Comparison of ENCODE assay signal across 7 cellular contexts in the genomic region with DNA sequence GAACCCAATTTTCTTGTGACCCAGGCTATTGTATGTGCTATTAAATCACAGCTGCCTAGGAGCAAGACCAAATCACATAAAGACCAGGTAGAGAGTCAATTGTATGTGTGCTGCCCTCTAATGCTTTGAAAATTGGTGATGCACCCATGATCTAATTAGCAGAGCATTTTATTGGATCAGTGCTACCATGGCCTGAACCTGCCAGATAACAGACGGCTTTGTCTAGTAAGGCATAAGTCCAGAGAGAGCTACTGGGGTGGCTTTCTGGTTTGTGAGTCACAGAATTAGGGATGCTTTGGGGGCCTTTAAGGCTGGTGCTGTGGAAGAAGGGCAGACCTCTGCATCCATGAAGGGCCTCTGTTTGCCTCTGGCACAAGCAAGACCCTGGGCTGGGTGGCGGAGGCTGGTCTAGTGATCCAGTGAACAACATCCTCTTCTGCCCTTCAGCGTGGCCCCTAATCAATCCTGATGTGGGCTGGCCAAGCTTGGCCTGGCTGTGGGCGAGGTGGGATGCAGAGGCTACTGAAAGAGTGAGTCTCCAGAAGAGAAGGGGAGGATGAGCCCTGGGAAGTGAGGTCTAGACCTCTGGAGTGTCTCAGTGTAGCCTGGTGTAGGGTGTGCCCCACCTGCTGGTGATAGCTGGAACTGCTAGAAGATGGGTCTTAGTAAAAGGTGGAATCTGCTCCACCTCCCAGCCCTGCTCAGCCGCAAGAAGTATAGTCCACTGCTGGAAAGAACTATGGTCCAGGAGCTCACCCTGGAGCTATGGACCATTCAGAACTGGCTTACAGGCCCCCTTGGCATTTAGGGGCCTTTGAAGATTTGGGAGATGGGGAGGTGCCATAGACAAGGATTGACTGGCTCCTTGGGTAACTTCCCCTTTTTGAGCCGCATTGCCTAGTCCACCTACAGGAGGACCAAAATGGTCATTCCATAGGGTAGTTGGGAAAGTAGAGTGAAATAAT. TPM values are rescaled to one million over a fixed set of nuclear protein-coding genes. Genes with fewer than 3 reads are reported as not detected.
A peak's percentile ranks its signal among the peaks of the same experiment; 100 is the strongest.
DNase-seq lines count a peak whose midpoint lies in the region; ATAC-seq and TF ChIP-seq lines count a peak whose summit lies in the region.

No MANE protein-coding gene starts in this region.

- H3K27ac ChIP-seq in ascending aorta (no peak overlapping the region), sigmoid colon (no peak overlapping the region)

- no peak for TF ChIP-seq POLR2A in sigmoid colon (IDR thresholded peaks at IDR 0.05)

- DNase-seq in GM13977 (ENCODE audit: low spot score), result peak; percentile 81
- peak; percentile 74 for DNase-seq in NCI-H1694 treated with DMSO at 0.1 percent for 48 hours (lab: John Stamatoyannopoulos, UW)
- DNase-seq in T-helper 22 cell (ENCODE audit: low read depth), result peak; percentile 33
- DNase-seq in ascending aorta (ENCODE audit: low spot score in 2 of 2), result peak; percentile 26 to 90
- DNase-seq in hepatic stellate cell (ENCODE audit: low spot score), result peak; percentile 92
- peak; percentile 87 for DNase-seq in sigmoid colon

- in situ Hi-C loops in GM13977 (cut with MboI; ENCODE audit: low pct_unique_long_range_greater_than_20kb, low sequenced_read_pairs, unreplicated experiment), result loop anchor here (25.0 kb wide), 1 partner anchor 238 kb away; no protein-coding TSS in a partner anchor

- intact Hi-C loops in ascending aorta (cut with DNase I), result loop anchor here (1.0 to 2.0 kb wide), 2 partner anchors 39 to 204 kb away; no protein-coding TSS in a partner anchor
- intact Hi-C loops in sigmoid colon (cut with DNase I), result loop anchor here (1.0 to 10.0 kb wide), 3 partner anchors 43 to 405 kb away; partner anchors contain the start of gene RAB5IF

- H3K27me3 ChIP-seq in ascending aorta (no peaks in the 10 kb centered on the region), sigmoid colon (no peaks in the 10 kb centered on the region)

- WGBS in sigmoid colon, 2 donors, result 51 to 59% methylated on average over 6 of the region's 6 CpGs

- H3K9me3 ChIP-seq in ascending aorta (no peaks in the 10 kb centered on the region), sigmoid colon (no peaks in the 10 kb centered on the region)

- ATAC-seq in GM19395 (IDR thresholded peaks at IDR 0.05; ENCODE audit: unreplicated experiment), result no peak

- no peak overlapping the region for H3K4me3 ChIP-seq in ascending aorta
- no peak overlapping the region for H3K4me3 ChIP-seq in sigmoid colon

- TF ChIP-seq CTCF in GM13977 (IDR thresholded peaks at IDR 0.05; ENCODE audit: extremely low read depth, insufficient read depth, missing control alignments), result peak; percentile 90
- peak; percentile 85 to 93 (median 89) for TF ChIP-seq CTCF in ascending aorta (IDR thresholded peaks at IDR 0.05)
- TF ChIP-seq CTCF in sigmoid colon (IDR thresholded peaks at IDR 0.05), result peak; percentile 68 to 92 (median 86)

- H3K4me1 ChIP-seq in ascending aorta (no peaks in the 10 kb centered on the region), sigmoid colon (no peaks in the 10 kb centered on the region)

- H3K36me3 ChIP-seq in ascending aorta, result peaks cover 29 to 38% of the 10 kb centered on the region in 2 donors
- H3K36me3 ChIP-seq in sigmoid colon, result peaks cover 0 to 39% (median under 1%) of the 10 kb centered on the region in 4 donors

- no peak for TF ChIP-seq EP300 in sigmoid colon (IDR thresholded peaks at IDR 0.05)

RNA-seq across cellular contexts. Expression of gene AAR2, which starts 36.7 kb away (rescaled TPM):
- total RNA-seq in ascending aorta (51.4 TPM), sigmoid colon (10 to 100 TPM; 26.5 to 39.6 (median 34.8) TPM)
- polyA plus RNA-seq in sigmoid colon, result 10 to 100 TPM; 11.4 to 22.7 (median 15.3) TPM

RNA-seq across cellular contexts. Expression of gene EPB41L1, which starts 45.0 kb away (rescaled TPM):
- total RNA-seq in ascending aorta (16.7 TPM), sigmoid colon (10 to 100 TPM; 19.3 to 61.8 (median 21.0) TPM)
- 10 to 100 TPM; 14.1 to 17.6 (median 16.8) TPM for polyA plus RNA-seq in sigmoid colon

Comparison
In these comparisons a context has a peak if more than half of its experiments do, and no peak if none do; other contexts are left out.
1. DNase-seq: peak in every context shown above with its lines; median percentile 92 in hepatic stellate cell; 87 in sigmoid colon; 81 in GM13977; 74 in NCI-H1694 treated with DMSO at 0.1 percent for 48 hours; 58 in ascending aorta; 33 in T-helper 22 cell.